ENCODE assay signal across 8 cellular contexts in genomic region chr5:16465544-16466432, GRCh38. TPM values are rescaled to one million over a fixed set of nuclear protein-coding genes. Genes with fewer than 3 reads are reported as not detected.
A peak's percentile ranks its signal among the peaks of the same experiment; 100 is the strongest.
DNase-seq lines count a peak whose midpoint lies in the region; ATAC-seq and TF ChIP-seq lines count a peak whose summit lies in the region.

TSS of gene ZNF622 (minus strand) at chr5:16465800. CDS start at chr5:16465665, 135 bp downstream.

- peak; percentile 88 for ATAC-seq in GM18498 (IDR thresholded peaks at IDR 0.05; ENCODE audit: unreplicated experiment)
- peak; percentile 80 for ATAC-seq in HG02885 (IDR thresholded peaks at IDR 0.05; ENCODE audit: poor library complexity, unreplicated experiment)
- ATAC-seq in heart right ventricle, result peak; percentile 90 to 96 (median 94)
- ATAC-seq in upper lobe of left lung (ENCODE audit: low FRiP score in 2 of 2), result peak; percentile 96 to 98

- H3K4me1 ChIP-seq in heart right ventricle, result peaks cover 3 to 88% (median 65%) of the 10 kb centered on the region in 9 donors
- peaks cover 44 to 64% (median 47%) of the 10 kb centered on the region in 4 donors for H3K4me1 ChIP-seq in upper lobe of left lung

- H3K27ac ChIP-seq in heart right ventricle, result peak within 1 kb of the TSS; percentile 66 to 96 (median 91)
- peak within 1 kb of the TSS; percentile 80 to 90 (median 86) for H3K27ac ChIP-seq in upper lobe of left lung

- H3K36me3 ChIP-seq in heart right ventricle (peaks cover 0 to 32% (median 17%) of the 10 kb centered on the region in 9 donors), upper lobe of left lung (peaks cover 3 to 27% (median 19%) of the 10 kb centered on the region in 4 donors)

- peak within 1 kb of the TSS; percentile 53 to 99 (median 90) for H3K4me3 ChIP-seq in heart right ventricle
- peak within 1 kb of the TSS; percentile 65 to 91 (median 80) for H3K4me3 ChIP-seq in upper lobe of left lung

- H3K27me3 ChIP-seq in heart right ventricle (no peaks in the 10 kb centered on the region), upper lobe of left lung (no peaks in the 10 kb centered on the region)

- TF ChIP-seq CTCF in heart right ventricle (IDR thresholded peaks at IDR 0.05) (no peak), upper lobe of left lung (IDR thresholded peaks at IDR 0.05) (no peak)

- no peaks in the 10 kb centered on the region for H3K9me3 ChIP-seq in heart right ventricle
- no peaks in the 10 kb centered on the region for H3K9me3 ChIP-seq in upper lobe of left lung

- DNase-seq in NCI-H1694 (lab: John Stamatoyannopoulos, UW), result peak; percentile 91
- DNase-seq in amniotic epithelial cell (ENCODE audit: low read depth), result peak; percentile 86
- DNase-seq in heart right ventricle, result peak; percentile 89 to 91
- peak; percentile 97 for DNase-seq in posterior vena cava (ENCODE audit: low spot score)
- peak; percentile 95 to 97 for DNase-seq in upper lobe of left lung

- TF ChIP-seq POLR2A in upper lobe of left lung (IDR thresholded peaks at IDR 0.05), result peak; percentile 21 to 87 (median 86)

- intact Hi-C loops in T-helper 1 cell treated with Interleukin-12 subunit alpha and Interleukin-12 subunit beta and Interleukin-4 antibody, amounts not matched to agents 30 ng/mL and 1 ng/mL, for 36 hours (cut with micrococcal nuclease), result loop anchor here (1.0 to 10.0 kb wide), 6 partner anchors 9 to 1881 kb away; partner anchors contain the start of genes MYO10, OTULIN and OTULINL
- intact Hi-C loops in heart right ventricle (cut with DNase I) (loop anchor here in 3 of 10 donors (2.0 to 5.0 kb wide), 2 partner anchors 201 to 202 kb away; no protein-coding TSS in a partner anchor), posterior vena cava (cut with DNase I) (no loop called here)

- TF ChIP-seq EP300 in upper lobe of left lung (IDR thresholded peaks at IDR 0.05), result peak in 1 of 4 donors; percentile 37

- 0 to 1% methylated on average over 75 of the region's 75 CpGs for WGBS in heart right ventricle, 2 donors
- WGBS in upper lobe of left lung, 2 donors, result 1% methylated on average over 17 to 28 of the region's 75 CpGs

RNA-seq across cellular contexts. Expression of gene ZNF622, which starts in this region (rescaled TPM):
- total RNA-seq in T-helper 1 cell treated with Interleukin-12 subunit alpha and Interleukin-12 subunit beta and Interleukin-4 antibody, amounts not matched to agents 30 ng/mL and 1 ng/mL, for 36 hours, result 35.9 and 37.1 TPM in 2 replicates
- total RNA-seq in heart right ventricle, result 10 to 100 TPM; 41.9 to 74.0 (median 54.9) TPM
- polyA plus RNA-seq in heart right ventricle, result 100 to 1,000 TPM in 1 of 2 donors, 10 to 100 TPM in 1; 29.6 to 103 TPM
- 10 to 100 TPM; 18.7 to 21.9 TPM for total RNA-seq in posterior vena cava
- 10 to 100 TPM; 15.3 to 45.0 (median 31.5) TPM for total RNA-seq in upper lobe of left lung

Comparison
In these comparisons a context has a peak if more than half of its experiments do, and no peak if none do; other contexts are left out.
1. Peak in every context shown above with its lines: DNase-seq, ATAC-seq, H3K4me3 ChIP-seq and H3K27ac ChIP-seq.